In genomic region chr18:55387139-55387984, GRCh38 we compare ENCODE assay signal across 12 cellular contexts.
A peak's percentile ranks its signal among the peaks of the same experiment; 100 is the strongest.
DNase-seq lines count a peak whose midpoint lies in the region; ATAC-seq, FAIRE-seq and TF ChIP-seq lines count a peak whose summit lies in the region.
"Had no signal": no experiment of that assay in that cellular context is flagged by ENCODE, and none has a peak within 500 bp of the region (broad histone marks: within the 10 kb centered on the region; RNA-seq: fewer than 3 reads in every experiment).

No MANE protein-coding gene starts in this region.

- H3K4me2 ChIP-seq in OCI-LY3 (ENCODE audit: low read length) = peak overlapping the region; percentile 82
- peak overlapping the region; percentile 8 for H3K4me2 ChIP-seq in smooth muscle cell

- TF ChIP-seq RAD21 in liver (IDR thresholded peaks at IDR 0.05) = no peak

- H3K4me1 Mint-ChIP-seq in endothelial cell (ENCODE audit: unreplicated experiment) = peaks cover 46% of the 10 kb centered on the region
- H3K4me1 Mint-ChIP-seq: activated CD4-positive, alpha-beta T cell treated with anti-CD3 and anti-CD28 coated beads, Interleukin-2, amount 10 ng/mL, durations not matched to agents 7 days and 5 days had no signal

- H3K9ac ChIP-seq in OCI-LY3 (ENCODE audit: low read length) (no peak overlapping the region), liver (ENCODE audit: low read depth in 1 of 2, low read length in 2 of 2) (no peak overlapping the region), smooth muscle cell (ENCODE audit: low read depth) (no peak overlapping the region)

- H3K79me2 ChIP-seq in OCI-LY3 (ENCODE audit: low read length) = peaks cover 100% of the 10 kb centered on the region
- H3K79me2 ChIP-seq in smooth muscle cell (ENCODE audit: low read depth) = peaks cover 98% of the 10 kb centered on the region

- H3K27ac ChIP-seq in OCI-LY3 (ENCODE audit: low read length) (peak overlapping the region; percentile 91), liver (ENCODE audit: low read depth in 1 of 2, low read length in 2 of 2) (peak overlapping the region in 1 of 2 donors; percentile 22), smooth muscle cell (ENCODE audit: low read depth) (peak overlapping the region; percentile 45), small intestine (ENCODE audit: low read depth in 1 of 2, low read length in 1 of 2) (peak overlapping the region in 1 of 2 donors; percentile 41)

- H3K27me3 Mint-ChIP-seq in endothelial cell (ENCODE audit: unreplicated experiment) = peaks cover 13% of the 10 kb centered on the region
- H3K27me3 Mint-ChIP-seq: activated CD4-positive, alpha-beta T cell treated with anti-CD3 and anti-CD28 coated beads, Interleukin-2, amount 10 ng/mL, durations not matched to agents 7 days and 5 days had no signal

- peak; percentile 27 for DNase-seq in endothelial cell (ENCODE audit: low spot score)
- DNase-seq in smooth muscle cell (lab: John Stamatoyannopoulos, UW; ENCODE audit: unreplicated experiment) = no peak
- DNase-seq in NCI-H748 (lab: John Stamatoyannopoulos, UW; ENCODE audit: unreplicated experiment) = no peak
- no peak for DNase-seq in small intestine
- DNase-seq: activated CD4-positive, alpha-beta T cell treated with anti-CD3 and anti-CD28 coated beads, Interleukin-2, amount 10 ng/mL, durations not matched to agents 7 days and 5 days; stimulated activated CD4-positive, alpha-beta T cell treated with anti-CD3 and anti-CD28 coated beads, Interleukin-12 subunit alpha, Interleukin-12 subunit beta, amount 100 ng/mL, for 4 hours had no signal

- H3K4me3 ChIP-seq in OCI-LY3 (ENCODE audit: low read length) (no peak overlapping the region), liver (ENCODE audit: low read depth in 1 of 3, low read length in 3 of 3) (no peak overlapping the region), smooth muscle cell (no peak overlapping the region), small intestine (ENCODE audit: low read depth in 1 of 2, low read length in 2 of 2) (no peak overlapping the region)
- H3K4me3 ChIP-seq: tibial nerve had no signal

- H3K4me1 ChIP-seq in OCI-LY3 (ENCODE audit: low read length) (peaks cover 71% of the 10 kb centered on the region), liver (ENCODE audit: control insufficient read depth in 4 of 4, insufficient read depth in 4 of 4, low read length in 3 of 4) (no peaks in the 10 kb centered on the region), smooth muscle cell (ENCODE audit: low read depth) (no peaks in the 10 kb centered on the region), small intestine (ENCODE audit: control insufficient read depth in 2 of 2, insufficient read depth in 1 of 2, low read depth in 1 of 2, low read length in 1 of 2) (no peaks in the 10 kb centered on the region)

- peaks cover 4% of the 10 kb centered on the region for H3F3A ChIP-seq in smooth muscle cell (ENCODE audit: low read depth)

- H3K36me3 Mint-ChIP-seq in endothelial cell (ENCODE audit: low read depth, unreplicated experiment) = peaks cover 11% of the 10 kb centered on the region

- H3K27me3 ChIP-seq in OCI-LY3 (ENCODE audit: low read depth, low read length) (no peaks in the 10 kb centered on the region), liver (ENCODE audit: control insufficient read depth in 4 of 4, insufficient read depth in 4 of 4, low read length in 3 of 4) (no peaks in the 10 kb centered on the region), smooth muscle cell (ENCODE audit: low read depth) (no peaks in the 10 kb centered on the region), small intestine (ENCODE audit: control insufficient read depth in 2 of 2, insufficient read depth in 2 of 2, low read length in 2 of 2) (no peaks in the 10 kb centered on the region)
- H3K27me3 ChIP-seq: tibial nerve had no signal

- FAIRE-seq in small intestine (lab: Jason Lieb, UNC) = no peak

- H3K9me3 Mint-ChIP-seq in endothelial cell (ENCODE audit: unreplicated experiment) = no peaks in the 10 kb centered on the region
- H3K9me3 Mint-ChIP-seq: T-helper 1 cell treated with Interleukin-12 subunit alpha and Interleukin-12 subunit beta and Interleukin-4 antibody, amounts not matched to agents 30 μg/mL and 1 μg/mL, for 36 hours had no signal

- ATAC-seq in HG03571 (IDR thresholded peaks at IDR 0.05; ENCODE audit: unreplicated experiment) = no peak
- ATAC-seq in GM21367 (IDR thresholded peaks at IDR 0.05; ENCODE audit: unreplicated experiment) = no peak

- H3K9me3 ChIP-seq in OCI-LY3 (ENCODE audit: insufficient read depth, low read length) = peaks cover 9% of the 10 kb centered on the region; the same call in 1 of the 2 replicates
- peaks cover 0 to 6% (median 0%) of the 10 kb centered on the region in 4 donors for H3K9me3 ChIP-seq in liver (ENCODE audit: control insufficient read depth in 4 of 4, low read length in 3 of 4)
- H3K9me3 ChIP-seq in smooth muscle cell (replicated peaks; ENCODE audit: low read depth) = no peaks in the 10 kb centered on the region
- H3K9me3 ChIP-seq in small intestine (ENCODE audit: control insufficient read depth, low read depth) = no peaks in the 10 kb centered on the region

- H4K20me1 ChIP-seq in OCI-LY3 (ENCODE audit: insufficient read depth, low read length) = peaks cover 92% of the 10 kb centered on the region
- H4K20me1 ChIP-seq in smooth muscle cell (ENCODE audit: low read depth) = peaks cover 71% of the 10 kb centered on the region

- TF ChIP-seq CTCF in OCI-LY3 (IDR thresholded peaks at IDR 0.05; ENCODE audit: low read depth, low read length) (no peak), endothelial cell (IDR thresholded peaks at IDR 0.05; ENCODE audit: unreplicated experiment) (no peak), liver (IDR thresholded peaks at IDR 0.05; ENCODE audit: low read depth, low read length, missing input control) (no peak), smooth muscle cell (IDR thresholded peaks at IDR 0.05; ENCODE audit: borderline replicate concordance, insufficient read depth, poor library complexity, severe bottlenecking) (no peak)

- H3K4me3 Mint-ChIP-seq in endothelial cell (ENCODE audit: unreplicated experiment) = no peak overlapping the region
- H3K4me3 Mint-ChIP-seq: activated CD4-positive, alpha-beta T cell treated with anti-CD3 and anti-CD28 coated beads, Interleukin-2, amount 10 ng/mL, durations not matched to agents 7 days and 5 days; T-helper 1 cell treated with Interleukin-12 subunit alpha and Interleukin-12 subunit beta and Interleukin-4 antibody, amounts not matched to agents 30 μg/mL and 1 μg/mL, for 36 hours had no signal

- peak overlapping the region; percentile 92 for H3K27ac Mint-ChIP-seq in endothelial cell (ENCODE audit: unreplicated experiment)
- H3K27ac Mint-ChIP-seq: activated CD4-positive, alpha-beta T cell treated with anti-CD3 and anti-CD28 coated beads, Interleukin-2, amount 10 ng/mL, durations not matched to agents 7 days and 5 days; T-helper 1 cell treated with Interleukin-12 subunit alpha and Interleukin-12 subunit beta and Interleukin-4 antibody, amounts not matched to agents 30 μg/mL and 1 μg/mL, for 36 hours had no signal

- no peak overlapping the region for H2AFZ ChIP-seq in OCI-LY3 (ENCODE audit: low read depth, low read length)
- H2AFZ ChIP-seq in smooth muscle cell (ENCODE audit: low read depth) = no peak overlapping the region

- H3K36me3 ChIP-seq in OCI-LY3 (replicated peaks; ENCODE audit: low read depth, low read length) = peaks cover 68% of the 10 kb centered on the region
- H3K36me3 ChIP-seq in liver (ENCODE audit: control insufficient read depth in 4 of 4, insufficient read depth in 3 of 4, low read depth in 1 of 4, low read length in 3 of 4) = no peaks in the 10 kb centered on the region
- no peaks in the 10 kb centered on the region for H3K36me3 ChIP-seq in smooth muscle cell (ENCODE audit: low read depth)
- no peaks in the 10 kb centered on the region for H3K36me3 ChIP-seq in small intestine (ENCODE audit: control insufficient read depth in 2 of 2, insufficient read depth in 2 of 2, low read length in 2 of 2)
- H3K36me3 ChIP-seq: tibial nerve had no signal

- WGBS in liver = 61% methylated on average over 8 of the region's 8 CpGs
- 27% methylated on average over 8 of the region's 8 CpGs for WGBS in smooth muscle cell (ENCODE audit: low lambda C conversion rate)
- WGBS in small intestine, 3 donors = 24 to 54% (median 32%) methylated on average over 8 of the region's 8 CpGs

TF ChIP-seq in liver, 16 proteins besides CTCF, POLR2A, EP300 and RAD21 (continues in another document):
- peak; percentile 97 for TF ChIP-seq NR2F2 (IDR thresholded peaks at IDR 0.05)
- no peak for TF ChIP-seq HNF4A (conservative IDR thresholded peaks at IDR 0.05)
- TF ChIP-seq REST (IDR thresholded peaks at IDR 0.05) = no peak
- TF ChIP-seq RXRA (IDR thresholded peaks at IDR 0.05) = peak in 1 of 2 donors; percentile 14
- TF ChIP-seq FOXA1 (IDR thresholded peaks at IDR 0.05) = no peak
- TF ChIP-seq TAF1 (conservative IDR thresholded peaks at IDR 0.05) = no peak
- TF ChIP-seq GABPA (IDR thresholded peaks at IDR 0.05 in 1 of 2, conservative IDR thresholded peaks at IDR 0.05 in 1 of 2) = peak in 1 of 2 donors; percentile 29
- no peak for TF ChIP-seq JUND (IDR thresholded peaks at IDR 0.05)
- no peak for TF ChIP-seq HNF4G (IDR thresholded peaks at IDR 0.05)
- peak; percentile 27 for TF ChIP-seq SP1 (IDR thresholded peaks at IDR 0.05)
- no peak for TF ChIP-seq YY1 (IDR thresholded peaks at IDR 0.05)
- TF ChIP-seq FOXA2 (IDR thresholded peaks at IDR 0.05) = no peak
